In the genomic region with DNA sequence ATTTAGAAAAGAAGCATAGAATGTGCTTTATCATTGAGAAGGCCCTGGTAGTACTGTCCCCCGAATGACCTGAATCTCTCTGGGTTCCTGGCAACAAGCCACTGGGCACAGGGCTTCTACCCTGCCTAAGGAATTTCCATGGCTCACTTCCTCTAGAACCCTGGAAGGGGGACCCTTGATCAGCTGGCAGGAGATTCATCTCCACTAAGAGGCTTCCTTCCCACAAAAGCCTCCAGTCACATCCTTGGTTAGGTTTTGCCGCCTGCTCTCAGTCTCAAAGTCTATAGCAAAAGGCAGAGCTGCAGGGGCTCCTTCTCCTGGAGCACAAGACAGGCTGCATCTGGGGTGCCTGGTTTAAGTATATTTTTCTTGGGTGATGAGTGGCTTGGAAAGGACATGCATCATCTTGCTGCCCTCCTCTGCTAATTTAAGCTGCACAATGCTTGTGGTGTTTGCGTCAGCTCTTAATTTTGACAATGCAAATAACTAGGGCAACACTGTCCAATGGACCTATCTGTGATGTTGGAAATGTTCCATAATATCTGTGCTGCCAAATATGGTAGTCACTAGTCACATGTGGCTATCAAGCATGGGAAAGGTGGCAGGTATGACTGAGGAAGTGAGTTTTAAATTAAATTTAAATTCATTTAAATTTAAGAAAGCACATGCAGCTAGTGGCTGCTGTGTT, we compare ENCODE assay signal across 26 cellular contexts. TPM values are rescaled to one million over a fixed set of nuclear protein-coding genes. Genes with fewer than 3 reads are reported as not detected.
DNase-seq lines count a peak whose midpoint lies in the region; ATAC-seq and TF ChIP-seq lines count a peak whose summit lies in the region.
"Had no signal": no experiment of that assay in that cellular context is flagged by ENCODE, and none has a peak within 500 bp of the region (broad histone marks: within the 10 kb centered on the region; RNA-seq: fewer than 3 reads in every experiment).

No MANE protein-coding gene starts in this region.

- POLR2A ChIA-PET in RWPE1 (lab: Yijun Ruan, JAX; ENCODE audit: low non-redundant PET), result no interaction called here

- H3K27me3 ChIP-seq in esophagus muscularis mucosa, result no peaks in the 10 kb centered on the region
- no peaks in the 10 kb centered on the region for H3K27me3 ChIP-seq in hepatocyte
- H3K27me3 ChIP-seq: BLaER1 treated with 17β-estradiol and CSF1 and Interleukin-3, amounts not matched to agents 10 nM and 100 nM; body of pancreas; heart left ventricle; ovary; right atrium auricular region; transverse colon had no signal

- CTCF ChIA-PET in RWPE1 (lab: Yijun Ruan, JAX), result interaction anchor here (0.6 to 1.8 kb wide), 3 partner anchors 38 to 716 kb away, joined by 4 to 5 read pairs (median 5); no protein-coding TSS in a partner anchor

- H3K9me2 ChIP-seq in hepatocyte (replicated peaks; ENCODE audit: insufficient read depth), result no peaks in the 10 kb centered on the region

- no peak for ATAC-seq in Right ventricle myocardium superior (ENCODE audit: poor library complexity)
- ATAC-seq: body of pancreas had no signal

- H3K36me3 ChIP-seq in esophagus muscularis mucosa, result peaks cover 0 to under 1% (median 0%) of the 10 kb centered on the region in 4 donors
- H3K36me3 ChIP-seq in hepatocyte (replicated peaks; ENCODE audit: insufficient read depth, low read depth), result no peaks in the 10 kb centered on the region
- H3K36me3 ChIP-seq: BLaER1 treated with 17β-estradiol and CSF1 and Interleukin-3, amounts not matched to agents 10 nM and 100 nM; HAP-1; heart left ventricle; ovary; right atrium auricular region; transverse colon had no signal

- H3K4me3 ChIP-seq in esophagus muscularis mucosa (no peak overlapping the region), hepatocyte (no peak overlapping the region)
- H3K4me3 ChIP-seq: BLaER1 treated with 17β-estradiol and CSF1 and Interleukin-3, amounts not matched to agents 10 nM and 100 nM; body of pancreas; HAP-1; heart left ventricle; lung; ovary; right atrium auricular region; transverse colon had no signal

- no peak for TF ChIP-seq EP300 in esophagus muscularis mucosa (IDR thresholded peaks at IDR 0.05)

- H3K9me3 ChIP-seq in esophagus muscularis mucosa, result no peaks in the 10 kb centered on the region
- no peaks in the 10 kb centered on the region for H3K9me3 ChIP-seq in hepatocyte (ENCODE audit: low read depth)
- H3K9me3 ChIP-seq: BLaER1 treated with 17β-estradiol and CSF1 and Interleukin-3, amounts not matched to agents 10 nM and 100 nM; body of pancreas; HAP-1; heart left ventricle; ovary; right atrium auricular region; transverse colon had no signal

- H3K4me1 ChIP-seq in esophagus muscularis mucosa, result peaks cover 43 to 82% (median 71%) of the 10 kb centered on the region in 4 donors
- H3K4me1 ChIP-seq in hepatocyte (ENCODE audit: insufficient read depth), result peaks cover 29% of the 10 kb centered on the region
- H3K4me1 ChIP-seq: HAP-1 had no signal

- no peaks in the 10 kb centered on the region for H3K79me2 ChIP-seq in hepatocyte

- H2AFZ ChIP-seq in hepatocyte, result no peak overlapping the region

- no peak for TF ChIP-seq POLR2A in esophagus muscularis mucosa (IDR thresholded peaks at IDR 0.05; ENCODE audit: low read depth)

- WGBS in esophagus muscularis mucosa, result 90% methylated on average over 3 of the region's 3 CpGs
- 95% methylated on average over 3 of the region's 3 CpGs for WGBS in hepatocyte (ENCODE audit: low lambda C conversion rate, missing lambda C conversion rate)

- TF ChIP-seq CTCF in esophagus muscularis mucosa (IDR thresholded peaks at IDR 0.05), result no peak
- no peak for TF ChIP-seq CTCF in hepatocyte (IDR thresholded peaks at IDR 0.05; ENCODE audit: poor library complexity)
- TF ChIP-seq CTCF in RWPE1 (conservative IDR thresholded peaks at IDR 0.05; ENCODE audit: low read depth), result no peak

- H3K27ac ChIP-seq in esophagus muscularis mucosa (replicated peaks in 1 of 4) (no peak overlapping the region), hepatocyte (no peak overlapping the region), RWPE1 (no peak overlapping the region)
- H3K27ac ChIP-seq: BLaER1 treated with 17β-estradiol and CSF1 and Interleukin-3, amounts not matched to agents 10 nM and 100 nM; body of pancreas; heart left ventricle; ovary; right atrium auricular region; transverse colon had no signal

- no peaks in the 10 kb centered on the region for H4K20me1 ChIP-seq in hepatocyte (ENCODE audit: insufficient read depth, poor library complexity, severe bottlenecking)
- H4K20me1 ChIP-seq: BLaER1 treated with 17β-estradiol and CSF1 and Interleukin-3, amounts not matched to agents 10 nM and 100 nM had no signal

- DNase-seq in Daoy (ENCODE audit: low read depth) (peak; percentile 58), LHCN-M2 (ENCODE audit: low read depth) (peak; percentile 10), amniotic epithelial cell (ENCODE audit: low read depth) (peak; percentile 28), esophagus muscularis mucosa (ENCODE audit: extremely low spot score) (peak; percentile 70), hepatocyte (ENCODE audit: low spot score) (no peak), NCI-H128 (lab: John Stamatoyannopoulos, UW; ENCODE audit: unreplicated experiment) (no peak), RWPE1 (ENCODE audit: low spot score) (no peak), Right ventricle myocardium superior (no peak)
- DNase-seq: activated CD4-positive, alpha-beta T cell treated with anti-CD3 and anti-CD28 coated beads for 4 hours; activated CD8-positive, alpha-beta memory T cell treated with anti-CD3 and anti-CD28 coated beads for 24 hours; activated gamma-delta T cell; activated naive CD8-positive, alpha-beta T cell treated with anti-CD3 and anti-CD28 coated beads, Interleukin-2, amount 10 ng/mL, durations not matched to agents 7 days and 5 days; body of pancreas; effector CD4-positive, alpha-beta T cell; erythroblast; foreskin fibroblast; heart left ventricle; NCI-H1436; NCI-H526 treated with DMSO at 0.1 percent for 48 hours; ovary; transverse colon had no signal

- H3K4me2 ChIP-seq in hepatocyte, result no peak overlapping the region
- H3K4me2 ChIP-seq: BLaER1 treated with 17β-estradiol and CSF1 and Interleukin-3, amounts not matched to agents 10 nM and 100 nM had no signal

- intact Hi-C loops in esophagus muscularis mucosa (cut with DNase I) (no loop called here), Right ventricle myocardium superior (cut with DNase I) (no loop called here)

RNA-seq across cellular contexts. Expression of gene RARRES1, which starts 33.4 kb away (rescaled TPM):
- total RNA-seq in Daoy (2014; rRNA removed; shearing (Covaris generic)), result not detected in 2 replicates
- total RNA-seq in LHCN-M2 (2014; rRNA removed) (0.26 and 0.34 TPM in 2 replicates), esophagus muscularis mucosa (10 to 100 TPM in 3 of 4 donors, 1 to 10 TPM in 1; 6.6 to 93.0 (median 29.8) TPM), hepatocyte (73.1 and 90.3 TPM in 2 replicates), Right ventricle myocardium superior (9.1 TPM)
- 0.26 TPM for polyA plus RNA-seq in LHCN-M2 (2012)
- 36.9 and 40.7 TPM in 2 replicates for polyA plus RNA-seq in hepatocyte
- total RNA-seq: activated naive CD8-positive, alpha-beta T cell treated with anti-CD3 and anti-CD28 coated beads, Interleukin-2, amount 10 ng/mL, durations not matched to agents 7 days and 5 days had no signal
- polyA plus RNA-seq: neural cell had no signal

RNA-seq across cellular contexts. Expression of gene MFSD1, which starts 36.2 kb away (rescaled TPM):
- total RNA-seq in Daoy (2014; rRNA removed; shearing (Covaris generic)), result 73.3 and 90.1 TPM in 2 replicates
- total RNA-seq in LHCN-M2 (2014; rRNA removed) (107 and 116 TPM in 2 replicates), esophagus muscularis mucosa (10 to 100 TPM; 45.7 to 74.9 (median 50.3) TPM), hepatocyte (74.9 and 76.7 TPM in 2 replicates), Right ventricle myocardium superior (27.3 TPM)
- polyA plus RNA-seq in LHCN-M2 (2012), result 35.9 TPM
- 57.8 and 58.6 TPM in 2 replicates for polyA plus RNA-seq in hepatocyte

Comparison
In these comparisons a context has a peak if more than half of its experiments do, and no peak if none do; other contexts are left out.
1. DNase-seq: peak in Daoy (single experiment), LHCN-M2 (single experiment), amniotic epithelial cell (single experiment) and esophagus muscularis mucosa (single experiment); none in hepatocyte (single experiment), NCI-H128 (single experiment), RWPE1 (single experiment) and Right ventricle myocardium superior (single experiment).